In the genomic region with DNA sequence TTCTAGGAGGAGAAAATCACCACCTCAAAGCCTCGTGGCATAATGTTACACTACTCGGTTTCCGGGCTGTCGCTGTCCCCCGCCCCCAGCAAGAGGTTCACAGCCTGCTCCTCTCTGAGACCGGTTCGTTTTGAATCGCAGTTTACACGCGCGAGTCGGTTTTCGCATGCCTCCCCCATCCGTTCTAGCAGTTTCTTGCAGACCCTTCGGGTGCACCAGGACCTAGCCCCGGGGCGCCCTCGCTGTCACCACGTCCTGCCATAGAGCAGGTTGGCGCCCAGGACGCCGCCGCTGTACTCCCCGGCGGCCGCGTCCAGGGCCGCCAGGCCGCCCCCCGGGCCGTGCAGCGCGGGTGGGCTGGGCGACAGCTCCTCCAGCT, we compare ENCODE assay signal across 10 cellular contexts. TPM values are rescaled to one million over a fixed set of nuclear protein-coding genes. Genes with fewer than 3 reads are reported as not detected.
A peak's percentile ranks its signal among the peaks of the same experiment; 100 is the strongest.
DNase-seq lines count a peak whose midpoint lies in the region; ATAC-seq and TF ChIP-seq lines count a peak whose summit lies in the region.
"Had no signal": no experiment of that assay in that cellular context is flagged by ENCODE, and none has a peak within 500 bp of the region (broad histone marks: within the 10 kb centered on the region; RNA-seq: fewer than 3 reads in every experiment).

No MANE protein-coding gene starts in this region.

- DNase-seq in SK-N-SH (no peak), islet precursor cell (peak; percentile 65), stomach (no peak), progenitor cell of endocrine pancreas (ENCODE audit: low spot score, unreplicated experiment) (no peak), HT-29 (ENCODE audit: low spot score) (no peak), cardiac septum (ENCODE audit: low spot score) (no peak)
- DNase-seq in activated T-cell treated with anti-CD3 and anti-CD28 coated beads, Interleukin-2, amount 50 U/mL, for 1 hour: peak; percentile 68
- DNase-seq: anterior cingulate cortex, small intestine had no signal

- TF ChIP-seq CTCF in SK-N-SH (IDR thresholded peaks at IDR 0.05) (no peak), stomach (IDR thresholded peaks at IDR 0.05) (no peak), progenitor cell of endocrine pancreas (IDR thresholded peaks at IDR 0.05; ENCODE audit: unreplicated experiment) (no peak)

- H3K36me3 Mint-ChIP-seq in progenitor cell of endocrine pancreas (ENCODE audit: insufficient read depth): no peaks in the 10 kb centered on the region

- H3K4me2 ChIP-seq in SK-N-SH: no peak overlapping the region

- H3K4me3 ChIP-seq in SK-N-SH (ENCODE audit: low read depth in 2 of 2, low read length in 1 of 2) (no peak overlapping the region; a peak in 1 of 4 replicates), stomach (peak overlapping the region; percentile 7 to 39 (median 22))

- no peaks in the 10 kb centered on the region for H3K9me3 Mint-ChIP-seq in progenitor cell of endocrine pancreas (ENCODE audit: low read depth)

- TF ChIP-seq EP300 in SK-N-SH (IDR thresholded peaks at IDR 0.05; ENCODE audit: borderline replicate concordance in 1 of 2, low read depth in 1 of 2, low read length in 1 of 2) (no peak), stomach (IDR thresholded peaks at IDR 0.05) (no peak)

- no peaks in the 10 kb centered on the region for H3K79me2 ChIP-seq in SK-N-SH (ENCODE audit: insufficient read depth)

- no peak overlapping the region for H3K27ac Mint-ChIP-seq in progenitor cell of endocrine pancreas

- no peak for ATAC-seq in SK-N-SH treated with all-trans-retinoic acid at 6 μM for 48 hours

- CTCF ChIA-PET in SK-N-SH (lab: Yijun Ruan, JAX): interaction anchor here (0.6 to 4.1 kb wide), 3 partner anchors 10 to 160 kb away, joined by 3 to 27 read pairs (median 8); no protein-coding TSS in a partner anchor

- peaks cover 77% of the 10 kb centered on the region for H3K27me3 Mint-ChIP-seq in progenitor cell of endocrine pancreas

- no peaks in the 10 kb centered on the region for H4K20me1 ChIP-seq in SK-N-SH (ENCODE audit: insufficient read depth)

- H3K4me3 Mint-ChIP-seq in progenitor cell of endocrine pancreas (ENCODE audit: low read depth): no peak overlapping the region

- WGBS in SK-N-SH (ENCODE audit: low lambda C conversion rate): 24% methylated on average over 15 of the region's 34 CpGs
- WGBS in stomach, 5 donors: 3 to 8% (median 7%) methylated on average over 19 to 34 of the region's 34 CpGs

- peaks cover 50% of the 10 kb centered on the region for H3K27me3 ChIP-seq in SK-N-SH (ENCODE audit: insufficient read depth)
- H3K27me3 ChIP-seq in stomach: peaks cover 22 to 100% (median 87%) of the 10 kb centered on the region in 3 donors

- H3K36me3 ChIP-seq in SK-N-SH (replicated peaks in 1 of 2; ENCODE audit: control insufficient read depth in 1 of 2, insufficient read depth in 2 of 2, low read length in 1 of 2): peaks cover 0 to 2% of the 10 kb centered on the region in 2 experiments
- H3K36me3 ChIP-seq in stomach: peaks cover 0 to 3% (median 2%) of the 10 kb centered on the region in 4 donors

- no peak overlapping the region for H2AFZ ChIP-seq in SK-N-SH (ENCODE audit: low read depth)

- no peaks in the 10 kb centered on the region for H3K9me3 ChIP-seq in SK-N-SH
- H3K9me3 ChIP-seq in stomach: peaks cover 0 to 26% (median 7%) of the 10 kb centered on the region in 4 donors

- H3K4me1 ChIP-seq in SK-N-SH (ENCODE audit: control insufficient read depth in 1 of 2, insufficient read depth in 2 of 2, low read depth in 1 of 2, low read length in 1 of 2) (no peaks in the 10 kb centered on the region; a peak in 1 of 4 replicates), stomach (peaks cover 16 to 33% (median 24%) of the 10 kb centered on the region in 4 donors)

- peaks cover 4% of the 10 kb centered on the region for H3F3A ChIP-seq in SK-N-SH (replicated peaks; ENCODE audit: insufficient read depth)

- intact Hi-C loops in stomach (cut with DNase I; ENCODE audit: low total_unique reads): loop anchor here (10.0 kb wide), 1 partner anchor 61 kb away; no protein-coding TSS in a partner anchor
- intact Hi-C loops in cardiac septum (cut with DNase I): loop anchor here (5.0 to 10.0 kb wide), 3 partner anchors 93 to 291 kb away; partner anchors contain the start of genes LINC00237 and XRN2

- no peak overlapping the region for H3K9ac ChIP-seq in SK-N-SH

- TF ChIP-seq RAD21 in SK-N-SH (IDR thresholded peaks at IDR 0.05; ENCODE audit: low read length): no peak

- POLR2A ChIA-PET in SK-N-SH (lab: Yijun Ruan, JAX): no interaction called here

- H3K27ac ChIP-seq in SK-N-SH (ENCODE audit: low read depth in 2 of 2, low read length in 1 of 2) (no peak overlapping the region), stomach (no peak overlapping the region)

- no peaks in the 10 kb centered on the region for H3K9me2 ChIP-seq in SK-N-SH

- H3K4me1 Mint-ChIP-seq in progenitor cell of endocrine pancreas (ENCODE audit: low read depth): peaks cover 4% of the 10 kb centered on the region

- TF ChIP-seq POLR2A in stomach (IDR thresholded peaks at IDR 0.05): no peak

TF ChIP-seq in SK-N-SH, 30 proteins besides CTCF, POLR2A, EP300 and RAD21:
- TF ChIP-seq MEF2A (IDR thresholded peaks at IDR 0.05; ENCODE audit: borderline replicate concordance, low read depth) (no peak), USF1 (IDR thresholded peaks at IDR 0.05; ENCODE audit: borderline replicate concordance, low read depth) (no peak), RXRA (IDR thresholded peaks at IDR 0.05; ENCODE audit: borderline replicate concordance, low read depth) (no peak), IRF3 (IDR thresholded peaks at IDR 0.05; ENCODE audit: low read depth, low read length) (no peak), GATA2 (CRISPR knock-in tag; IDR thresholded peaks at IDR 0.05) (no peak), MAX (IDR thresholded peaks at IDR 0.05; ENCODE audit: low read depth) (no peak), EZH2phosphoT487 (IDR thresholded peaks at IDR 0.05; ENCODE audit: borderline replicate concordance, low read depth) (peak; percentile 85; the same call in 1 of the 2 replicates)

TF ChIP-seq in SK-N-SH treated with all-trans-retinoic acid at 6 μM for 48 hours, 23 proteins besides CTCF, POLR2A, EP300 and RAD21:
- TF ChIP-seq OSR1 (CRISPR knock-in tag; IDR thresholded peaks at IDR 0.05) (no peak), TSHZ2 (CRISPR knock-in tag; IDR thresholded peaks at IDR 0.05) (no peak), ZNF565 (CRISPR knock-in tag; conservative IDR thresholded peaks at IDR 0.05; ENCODE audit: low read depth) (no peak), ZFP3 (CRISPR knock-in tag; IDR thresholded peaks at IDR 0.05) (no peak), TCF4 (CRISPR knock-in tag; IDR thresholded peaks at IDR 0.05; ENCODE audit: borderline replicate concordance) (no peak)

RNA-seq across cellular contexts. Expression of gene NKX2-4, which starts 1.7 kb away (rescaled TPM):
- polyA plus RNA-seq in SK-N-SH (2012; rRNA removed) (not detected in 2 replicates), stomach (not detected)
- not detected in 2 replicates for polyA plus RNA-seq in SK-N-SH (2012; cell fraction: cytosol; rRNA removed)
- polyA plus RNA-seq in SK-N-SH (2012; cell fraction: nucleus; rRNA removed): not detected in 2 replicates
- total RNA-seq in stomach (not detected), progenitor cell of endocrine pancreas (not detected in 2 replicates), cardiac septum (not detected)
- not detected in 2 replicates for total RNA-seq in HT-29 (2014; rRNA removed; shearing (Covaris generic))
- polyA plus RNA-seq: small intestine had no signal

Comparison
In these comparisons a context has a peak if more than half of its experiments do, and no peak if none do; other contexts are left out.
1. DNase-seq: peak in activated T-cell treated with anti-CD3 and anti-CD28 coated beads, Interleukin-2, amount 50 U/mL, for 1 hour (single experiment) and islet precursor cell (single experiment); none in SK-N-SH (single experiment), stomach (single experiment), progenitor cell of endocrine pancreas (single experiment), HT-29 (single experiment) and cardiac septum (single experiment).
2. H3K4me3 ChIP-seq: peak in stomach (4 of 4); none in SK-N-SH (0 of 2).